Comparison of ENCODE assay signal across 10 cellular contexts in genomic region chr2:200860092-200860795, GRCh38. TPM values are rescaled to one million over a fixed set of nuclear protein-coding genes. Genes with fewer than 3 reads are reported as not detected.
DNase-seq lines count a peak whose midpoint lies in the region; ATAC-seq and TF ChIP-seq lines count a peak whose summit lies in the region.
"Had no signal": no experiment of that assay in that cellular context is flagged by ENCODE, and none has a peak within 500 bp of the region (broad histone marks: within the 10 kb centered on the region; RNA-seq: fewer than 3 reads in every experiment).

No MANE protein-coding gene starts in this region.

- peak overlapping the region in 9 of 10 donors; percentile 73 to 98 (median 90) for H3K4me3 ChIP-seq in heart right ventricle
- peak overlapping the region; percentile 94 for H3K4me3 ChIP-seq in choroid plexus epithelial cell (ENCODE audit: low read depth, low read length)
- peak overlapping the region in 3 of 4 donors; percentile 50 to 80 (median 72) for H3K4me3 ChIP-seq in upper lobe of left lung
- H3K4me3 ChIP-seq: mucosa of descending colon had no signal

- TF ChIP-seq EP300 in upper lobe of left lung (IDR thresholded peaks at IDR 0.05), result no peak

- 15 to 17% methylated on average over 12 of the region's 12 CpGs for WGBS in heart right ventricle, 2 donors
- 28% methylated on average over 12 of the region's 12 CpGs for WGBS in upper lobe of left lung, 2 donors

- ATAC-seq in heart right ventricle (no peak), upper lobe of left lung (ENCODE audit: low FRiP score in 2 of 2) (no peak), HG03520 (IDR thresholded peaks at IDR 0.05; ENCODE audit: unreplicated experiment) (no peak)
- ATAC-seq: mucosa of descending colon had no signal

- H3K4me1 ChIP-seq in heart right ventricle (peaks cover 12 to 71% (median 51%) of the 10 kb centered on the region in 9 donors), upper lobe of left lung (peaks cover 39 to 50% (median 48%) of the 10 kb centered on the region in 4 donors)

- no peaks in the 10 kb centered on the region for H3K27me3 ChIP-seq in heart right ventricle
- no peaks in the 10 kb centered on the region for H3K27me3 ChIP-seq in upper lobe of left lung

- DNase-seq in heart right ventricle (no peak), cardiac septum (ENCODE audit: low spot score) (no peak), choroid plexus epithelial cell (ENCODE audit: low read depth) (peak; percentile 55), mucosa of gallbladder (ENCODE audit: low spot score) (peak; percentile 27), upper lobe of left lung (peak in 1 of 2 donors; percentile 57), NCI-H2171 (lab: John Stamatoyannopoulos, UW) (no peak), amniotic stem cell (lab: John Stamatoyannopoulos, UW) (no peak)
- DNase-seq: DMS79 had no signal

- H3K27ac ChIP-seq in heart right ventricle (peak overlapping the region in 5 of 10 donors; percentile 0 to 22 (median 9)), upper lobe of left lung (peak overlapping the region in 3 of 4 donors; percentile 2 to 99 (median 14))

- peak in 1 of 4 donors; percentile 24 for TF ChIP-seq POLR2A in upper lobe of left lung (IDR thresholded peaks at IDR 0.05)

- H3K36me3 ChIP-seq in heart right ventricle, result peaks cover 0 to 67% (median 47%) of the 10 kb centered on the region in 9 donors
- H3K36me3 ChIP-seq in upper lobe of left lung, result peaks cover 37 to 64% (median 47%) of the 10 kb centered on the region in 4 donors

- intact Hi-C loops in heart right ventricle (cut with DNase I), result loop anchor here in 4 of 10 donors (5.0 kb wide), 1 partner anchor 48 kb away; the partner anchor contains the start of gene BZW1 (in 4 of the 4)
- intact Hi-C loops in cardiac septum (cut with DNase I), result loop anchor here (5.0 kb wide), 1 partner anchor 148 kb away; no protein-coding TSS in a partner anchor

- TF ChIP-seq CTCF in heart right ventricle (IDR thresholded peaks at IDR 0.05), result no peak
- no peak for TF ChIP-seq CTCF in choroid plexus epithelial cell (conservative IDR thresholded peaks at IDR 0.05; ENCODE audit: low read depth, low read length)
- TF ChIP-seq CTCF in upper lobe of left lung (IDR thresholded peaks at IDR 0.05), result no peak

- H3K9me3 ChIP-seq in heart right ventricle, result no peaks in the 10 kb centered on the region
- no peaks in the 10 kb centered on the region for H3K9me3 ChIP-seq in upper lobe of left lung
- H3K9me3 ChIP-seq: mucosa of descending colon had no signal

RNA-seq across cellular contexts. Expression of gene CLK1, which starts 4.2 kb away (rescaled TPM):
- 10 to 100 TPM; 30.8 to 59.6 (median 45.3) TPM for total RNA-seq in heart right ventricle
- 1,000 to 10,000 TPM in 1 of 2 donors, 10 to 100 TPM in 1; 38.4 to 1,166 TPM for polyA plus RNA-seq in heart right ventricle
- 58.3 TPM for total RNA-seq in cardiac septum
- 98.8 TPM for total RNA-seq in mucosa of gallbladder
- 100 to 1,000 TPM in 2 of 6 donors, 10 to 100 TPM in 4; 89.2 to 383 (median 95.9) TPM for total RNA-seq in upper lobe of left lung

RNA-seq across cellular contexts. Expression of gene PPIL3, which starts 28.6 kb away (rescaled TPM):
- total RNA-seq in heart right ventricle (10 to 100 TPM; 14.2 to 33.1 (median 24.1) TPM), cardiac septum (19.4 TPM), mucosa of gallbladder (38.4 TPM), upper lobe of left lung (10 to 100 TPM; 15.7 to 28.8 (median 19.5) TPM)
- polyA plus RNA-seq in heart right ventricle, result 10 to 100 TPM in 1 of 2 donors, 1 to 10 TPM in 1; 9.9 to 36.4 TPM

RNA-seq across cellular contexts. Expression of gene NIF3L1, which starts 28.9 kb away (rescaled TPM):
- total RNA-seq in heart right ventricle (10 to 100 TPM; 14.2 to 24.5 (median 20.7) TPM), cardiac septum (19.1 TPM), mucosa of gallbladder (16.9 TPM), upper lobe of left lung (10 to 100 TPM; 14.7 to 22.2 (median 19.4) TPM)
- polyA plus RNA-seq in heart right ventricle, result 10 to 100 TPM; 10.5 to 31.7 TPM

RNA-seq across cellular contexts. Expression of gene BZW1, which starts 48.5 kb away (rescaled TPM):
- total RNA-seq in heart right ventricle (100 to 1,000 TPM in 2 of 10 donors, 10 to 100 TPM in 8; 62.5 to 133 (median 77.2) TPM), cardiac septum (99.3 TPM), mucosa of gallbladder (158 TPM), upper lobe of left lung (100 to 1,000 TPM in 4 of 6 donors, 10 to 100 TPM in 2; 80.7 to 327 (median 160) TPM)
- 10 to 100 TPM; 15.4 to 53.2 TPM for polyA plus RNA-seq in heart right ventricle

Comparison
In these comparisons a context has a peak if more than half of its experiments do, and no peak if none do; other contexts are left out.
1. DNase-seq: peak in choroid plexus epithelial cell (single experiment) and mucosa of gallbladder (single experiment); none in heart right ventricle (0 of 2), cardiac septum (single experiment), NCI-H2171 (single experiment) and amniotic stem cell (single experiment).
2. Peak in every context shown above with its lines, with median percentiles within 50 percentile points of each other: H3K4me3 ChIP-seq.